ENCODE assay signal across 10 cellular contexts in the genomic region with DNA sequence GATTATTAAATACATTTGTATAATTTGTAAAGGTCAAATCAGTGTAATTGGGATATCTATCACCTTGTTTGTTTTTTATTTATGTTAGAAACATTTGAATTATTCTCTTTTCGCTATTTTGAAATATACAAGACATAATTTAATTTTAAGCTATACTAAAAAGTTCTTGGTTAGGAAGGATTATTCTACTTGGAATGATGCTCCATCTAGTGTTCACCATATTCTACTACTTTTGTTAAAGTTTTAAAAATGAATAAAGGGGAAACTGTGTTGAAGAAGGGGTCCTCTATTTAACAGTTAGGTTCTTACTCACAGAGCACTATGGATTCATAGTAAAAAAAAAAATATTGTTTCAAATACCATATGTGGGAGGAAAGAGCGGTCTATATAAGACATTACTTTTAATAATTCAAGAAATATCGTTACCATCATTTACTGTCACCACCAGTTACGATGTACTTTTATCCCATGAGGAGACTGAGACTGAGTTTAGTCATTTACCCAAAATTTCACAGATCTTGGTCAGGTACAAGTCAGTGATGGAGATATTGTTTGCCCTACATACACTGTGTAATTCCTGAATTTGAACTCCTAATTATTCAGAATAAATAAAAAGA. TPM values are rescaled to one million over a fixed set of nuclear protein-coding genes. Genes with fewer than 3 reads are reported as not detected.
DNase-seq lines count a peak whose midpoint lies in the region; ATAC-seq and TF ChIP-seq lines count a peak whose summit lies in the region.
"Had no signal": no experiment of that assay in that cellular context is flagged by ENCODE, and none has a peak within 500 bp of the region (broad histone marks: within the 10 kb centered on the region; RNA-seq: fewer than 3 reads in every experiment).

No MANE protein-coding gene starts in this region.

- WGBS in esophagus muscularis mucosa, result 79% methylated on average over 4 of the region's 4 CpGs
- WGBS in smooth muscle cell (ENCODE audit: low lambda C conversion rate), result 90% methylated on average over 4 of the region's 4 CpGs

- no peak for ATAC-seq in HG02884 (IDR thresholded peaks at IDR 0.05; ENCODE audit: unreplicated experiment)
- no peak for ATAC-seq in stimulated activated memory B cell treated with anti-CD40 and anti-IgM and Interleukin-4, amounts not matched to agents 10 μg/mL and 1 μg/mL and 100 μg/mL, for 72 hours
- ATAC-seq: stimulated activated naive B cell treated with anti-CD40 and anti-IgM and Interleukin-4, amounts not matched to agents 10 μg/mL and 1 μg/mL and 100 μg/mL, for 72 hours had no signal

- CTCF ChIA-PET in PC-9 (lab: Charles Lee), result interaction anchor here (0.6 to 1.0 kb wide), 2 partner anchors 56 to 150 kb away, joined by 3 to 7 read pairs; no protein-coding TSS in a partner anchor

- no peaks in the 10 kb centered on the region for H3K79me2 ChIP-seq in PC-9 (ENCODE audit: low read depth)
- H3K79me2 ChIP-seq in smooth muscle cell (ENCODE audit: low read depth), result no peaks in the 10 kb centered on the region

- DNase-seq in NCI-H1092 treated with DMSO at 0.1 percent for 48 hours (lab: John Stamatoyannopoulos, UW) (peak; percentile 17), NCI-H1092 (lab: John Stamatoyannopoulos, UW) (no peak), PC-9 (no peak), esophagus muscularis mucosa (ENCODE audit: extremely low spot score) (no peak), smooth muscle cell (lab: John Stamatoyannopoulos, UW; ENCODE audit: unreplicated experiment) (no peak), A172 (ENCODE audit: low spot score) (no peak)
- DNase-seq: stimulated activated naive B cell treated with anti-CD40 and anti-IgM and Interleukin-4, amounts not matched to agents 10 μg/mL and 1 μg/mL and 100 μg/mL, for 72 hours had no signal

- H3K9me3 ChIP-seq in PC-9 (ENCODE audit: insufficient read depth, low read depth) (no peaks in the 10 kb centered on the region), esophagus muscularis mucosa (no peaks in the 10 kb centered on the region), smooth muscle cell (replicated peaks; ENCODE audit: low read depth) (no peaks in the 10 kb centered on the region)
- H3K9me3 ChIP-seq: neutrophil had no signal

- H3K4me1 ChIP-seq in PC-9 (replicated peaks; ENCODE audit: insufficient read depth) (peaks cover 23% of the 10 kb centered on the region), esophagus muscularis mucosa (peaks cover 28 to 47% (median 41%) of the 10 kb centered on the region in 4 donors), smooth muscle cell (ENCODE audit: low read depth) (peaks cover 8% of the 10 kb centered on the region)

- intact Hi-C loops in PC-9 (cut with micrococcal nuclease; ENCODE audit: unreplicated experiment) (loop anchor here (1.0 kb wide), 2 partner anchors 56 to 163 kb away; no protein-coding TSS in a partner anchor), esophagus muscularis mucosa (cut with DNase I) (loop anchor here (1.0 kb wide), 1 partner anchor 163 kb away; no protein-coding TSS in a partner anchor)

- H3F3A ChIP-seq in PC-9 (ENCODE audit: insufficient read depth, low read depth) (peaks cover 26% of the 10 kb centered on the region), smooth muscle cell (ENCODE audit: low read depth) (peaks cover 23% of the 10 kb centered on the region)

- no peaks in the 10 kb centered on the region for H3K9me2 ChIP-seq in PC-9 (ENCODE audit: insufficient read depth)

- H3K36me3 Mint-ChIP-seq in stimulated activated memory B cell treated with anti-CD40 and anti-IgM and Interleukin-4, amounts not matched to agents 10 μg/mL and 1 μg/mL and 100 μg/mL, for 72 hours, result peaks cover 15% of the 10 kb centered on the region

- no peaks in the 10 kb centered on the region for H3K27me3 Mint-ChIP-seq in stimulated activated memory B cell treated with anti-CD40 and anti-IgM and Interleukin-4, amounts not matched to agents 10 μg/mL and 1 μg/mL and 100 μg/mL, for 72 hours
- H3K27me3 Mint-ChIP-seq: stimulated activated naive B cell treated with anti-CD40 and anti-IgM and Interleukin-4, amounts not matched to agents 10 μg/mL and 1 μg/mL and 100 μg/mL, for 72 hours had no signal

- no peak overlapping the region for H3K4me2 ChIP-seq in PC-9
- H3K4me2 ChIP-seq in smooth muscle cell, result no peak overlapping the region

- H3K9ac ChIP-seq in smooth muscle cell (ENCODE audit: low read depth), result no peak overlapping the region

- no peak overlapping the region for H3K4me3 Mint-ChIP-seq in stimulated activated memory B cell treated with anti-CD40 and anti-IgM and Interleukin-4, amounts not matched to agents 10 μg/mL and 1 μg/mL and 100 μg/mL, for 72 hours
- H3K4me3 Mint-ChIP-seq: stimulated activated naive B cell treated with anti-CD40 and anti-IgM and Interleukin-4, amounts not matched to agents 10 μg/mL and 1 μg/mL and 100 μg/mL, for 72 hours had no signal

- no peak for TF ChIP-seq POLR2A in esophagus muscularis mucosa (IDR thresholded peaks at IDR 0.05; ENCODE audit: low read depth)

- H3K4me3 ChIP-seq in PC-9 (no peak overlapping the region), esophagus muscularis mucosa (no peak overlapping the region), smooth muscle cell (no peak overlapping the region)

- no TSS peak for BruUV-seq in PC-9 (replicated peaks; lab: Mats Ljungman, UMichigan)

- no peaks in the 10 kb centered on the region for H3K27me3 ChIP-seq in PC-9 (ENCODE audit: insufficient read depth, low read depth)
- H3K27me3 ChIP-seq in esophagus muscularis mucosa, result no peaks in the 10 kb centered on the region
- H3K27me3 ChIP-seq in smooth muscle cell (ENCODE audit: low read depth), result no peaks in the 10 kb centered on the region
- H3K27me3 ChIP-seq: neutrophil had no signal

- no peaks in the 10 kb centered on the region for H3K9me3 Mint-ChIP-seq in stimulated activated memory B cell treated with anti-CD40 and anti-IgM and Interleukin-4, amounts not matched to agents 10 μg/mL and 1 μg/mL and 100 μg/mL, for 72 hours
- H3K9me3 Mint-ChIP-seq: stimulated activated naive B cell treated with anti-CD40 and anti-IgM and Interleukin-4, amounts not matched to agents 10 μg/mL and 1 μg/mL and 100 μg/mL, for 72 hours had no signal

- H4K20me1 ChIP-seq in PC-9 (ENCODE audit: insufficient read depth) (no peaks in the 10 kb centered on the region), smooth muscle cell (ENCODE audit: low read depth) (no peaks in the 10 kb centered on the region)

- TF ChIP-seq CTCF in PC-9 (conservative IDR thresholded peaks at IDR 0.05), result peak; percentile 63
- TF ChIP-seq CTCF in esophagus muscularis mucosa (IDR thresholded peaks at IDR 0.05), result peak; percentile 58 to 61 (median 60)
- peak; percentile 42 for TF ChIP-seq CTCF in smooth muscle cell (IDR thresholded peaks at IDR 0.05; ENCODE audit: borderline replicate concordance, insufficient read depth, poor library complexity, severe bottlenecking)

- H3K36me3 ChIP-seq in PC-9 (ENCODE audit: low read depth), result no peaks in the 10 kb centered on the region
- no peaks in the 10 kb centered on the region for H3K36me3 ChIP-seq in esophagus muscularis mucosa
- no peaks in the 10 kb centered on the region for H3K36me3 ChIP-seq in smooth muscle cell (ENCODE audit: low read depth)
- H3K36me3 ChIP-seq: neutrophil had no signal

- no peak overlapping the region for H3K27ac Mint-ChIP-seq in stimulated activated memory B cell treated with anti-CD40 and anti-IgM and Interleukin-4, amounts not matched to agents 10 μg/mL and 1 μg/mL and 100 μg/mL, for 72 hours
- H3K27ac Mint-ChIP-seq: stimulated activated naive B cell treated with anti-CD40 and anti-IgM and Interleukin-4, amounts not matched to agents 10 μg/mL and 1 μg/mL and 100 μg/mL, for 72 hours had no signal

- no peak for TF ChIP-seq EP300 in esophagus muscularis mucosa (IDR thresholded peaks at IDR 0.05)

- POLR2A ChIA-PET in PC-9 (lab: Charles Lee; ENCODE audit: unreplicated experiment), result no interaction called here

- H3K4me1 Mint-ChIP-seq in stimulated activated memory B cell treated with anti-CD40 and anti-IgM and Interleukin-4, amounts not matched to agents 10 μg/mL and 1 μg/mL and 100 μg/mL, for 72 hours, result peaks cover 10% of the 10 kb centered on the region

- H3K27ac ChIP-seq in PC-9, result no peak overlapping the region
- no peak overlapping the region for H3K27ac ChIP-seq in esophagus muscularis mucosa (replicated peaks in 1 of 4)
- H3K27ac ChIP-seq in smooth muscle cell (ENCODE audit: low read depth), result no peak overlapping the region
- H3K27ac ChIP-seq: neutrophil had no signal

- H2AFZ ChIP-seq in PC-9 (no peak overlapping the region), smooth muscle cell (ENCODE audit: low read depth) (no peak overlapping the region)

RNA-seq across cellular contexts. Expression of a gene that starts 6.3 kb away (rescaled TPM):
- 7.1 and 7.6 TPM in 2 replicates for total RNA-seq in PC-9 (2021)
- total RNA-seq in esophagus muscularis mucosa, result 100 to 1,000 TPM; 250 to 554 (median 444) TPM
- total RNA-seq in smooth muscle cell, result 171 and 187 TPM in 2 replicates
- 105 and 136 TPM in 2 replicates for polyA plus RNA-seq in smooth muscle cell
- total RNA-seq in A172 (2014; rRNA removed; shearing (Covaris generic)), result 110 and 157 TPM in 2 replicates

Comparison
In these comparisons a context has a peak if more than half of its experiments do, and no peak if none do; other contexts are left out.
1. RNA of a gene that starts 6.3 kb away (total RNA-seq): 250 to 554 TPM in esophagus muscularis mucosa, 171 to 187 TPM in smooth muscle cell and 110 to 157 TPM in A172; 7.1 to 7.6 TPM in PC-9; every median in the first group is over 10 times any median in the second.
2. Peak in every context shown above with its lines, with median percentiles within 50 percentile points of each other: CTCF ChIP-seq.